ENCODE assay signal across 8 cellular contexts in genomic region chr3:186217820-186218164, GRCh38.
DNase-seq lines count a peak whose midpoint lies in the region; ATAC-seq lines count a peak whose summit lies in the region.

No MANE protein-coding gene starts in this region.

- no peak overlapping the region for H2BK12ac ChIP-seq in mesenchymal stem cell (ENCODE audit: low read length in 2 of 2)

- H2AFZ ChIP-seq in GM23248: no peak overlapping the region
- H2AFZ ChIP-seq in mesenchymal stem cell (ENCODE audit: low read depth, low read length): no peak overlapping the region

- DNase-seq in activated CD4-positive, alpha-beta T cell treated with anti-CD3 and anti-CD28 coated beads for 36 hours: peak; percentile 39
- no peak for DNase-seq in activated CD4-positive, alpha-beta T cell treated with anti-CD3 and anti-CD28 coated beads, Interleukin-2, amount 50 U/mL, for 4 hours
- DNase-seq in NCI-H226: peak; percentile 69
- peak; percentile 77 for DNase-seq in renal cortical epithelial cell (ENCODE audit: low read depth)
- DNase-seq in GM23248: no peak
- no peak for DNase-seq in SKM-1 treated with dmso at 0.1 percent for 144 hours (lab: John Stamatoyannopoulos, UW; ENCODE audit: unreplicated experiment)
- DNase-seq in mesenchymal stem cell: no peak

- no peak overlapping the region for H3K4ac ChIP-seq in mesenchymal stem cell (ENCODE audit: low read depth in 1 of 2, low read length in 2 of 2)

- H3K9me2 ChIP-seq in GM23248 (ENCODE audit: insufficient read depth): no peaks in the 10 kb centered on the region

- no peak overlapping the region for H2BK5ac ChIP-seq in mesenchymal stem cell (ENCODE audit: low read depth, low read length, poor library complexity, severe bottlenecking)

- H3K9me3 ChIP-seq in GM23248 (ENCODE audit: low read depth) (no peaks in the 10 kb centered on the region), mesenchymal stem cell (ENCODE audit: control insufficient read depth, low read length) (no peaks in the 10 kb centered on the region)

- ATAC-seq in activated CD4-positive, alpha-beta T cell treated with anti-CD3 and anti-CD28 coated beads for 36 hours: peak; percentile 88
- ATAC-seq in HG02610 (IDR thresholded peaks at IDR 0.05; ENCODE audit: unreplicated experiment): peak; percentile 94

- H2BK15ac ChIP-seq in mesenchymal stem cell (ENCODE audit: low read depth, poor library complexity, severe bottlenecking): no peak overlapping the region

- peaks cover 14% of the 10 kb centered on the region for H3K4me1 Mint-ChIP-seq in activated CD4-positive, alpha-beta T cell treated with anti-CD3 and anti-CD28 coated beads for 36 hours

- H3K79me2 ChIP-seq in GM23248 (ENCODE audit: insufficient read depth): no peaks in the 10 kb centered on the region

- H3K4me2 ChIP-seq in GM23248 (ENCODE audit: unreplicated experiment) (no peak overlapping the region), mesenchymal stem cell (ENCODE audit: low read length, poor library complexity, severe bottlenecking) (no peak overlapping the region)

- H3K27ac ChIP-seq in GM23248 (no peak overlapping the region), mesenchymal stem cell (ENCODE audit: low read length, poor library complexity, severe bottlenecking) (no peak overlapping the region)

- H3K36me3 ChIP-seq in GM23248 (ENCODE audit: low read depth) (no peaks in the 10 kb centered on the region), mesenchymal stem cell (ENCODE audit: control insufficient read depth in 1 of 2, insufficient read depth in 2 of 2, low read depth in 1 of 2, low read length in 2 of 2) (no peaks in the 10 kb centered on the region)

- no peaks in the 10 kb centered on the region for H4K20me1 ChIP-seq in GM23248 (ENCODE audit: insufficient read depth)

- no peaks in the 10 kb centered on the region for H3K36me3 Mint-ChIP-seq in activated CD4-positive, alpha-beta T cell treated with anti-CD3 and anti-CD28 coated beads for 36 hours (ENCODE audit: low read depth)

- H3K4me3 Mint-ChIP-seq in activated CD4-positive, alpha-beta T cell treated with anti-CD3 and anti-CD28 coated beads for 36 hours: no peak overlapping the region

- no peaks in the 10 kb centered on the region for H3K4me1 ChIP-seq in GM23248 (ENCODE audit: insufficient read depth)
- H3K4me1 ChIP-seq in mesenchymal stem cell (ENCODE audit: control insufficient read depth, insufficient read depth, low read depth, low read length): peaks cover 3% of the 10 kb centered on the region

- H3K9me3 Mint-ChIP-seq in activated CD4-positive, alpha-beta T cell treated with anti-CD3 and anti-CD28 coated beads for 36 hours (ENCODE audit: low read depth): no peaks in the 10 kb centered on the region

- H4K8ac ChIP-seq in mesenchymal stem cell (ENCODE audit: low read length): no peak overlapping the region

- in situ Hi-C loops in GM23248 (cut with MboI): no loop called here

- WGBS in GM23248 (ENCODE audit: low coverage in 1 of 2, low lambda C conversion rate in 2 of 2, missing lambda C conversion rate in 2 of 2), 2 experiments: 80 to 82% methylated on average over 1 of the region's 1 CpG
- no CpG with 5 or more reads among the region's 1 CpG for whole genome bisulfite sequencing in mesenchymal stem cell

- H3F3A ChIP-seq in GM23248 (ENCODE audit: insufficient read depth): no peaks in the 10 kb centered on the region

- H3K9ac ChIP-seq in GM23248 (no peak overlapping the region), mesenchymal stem cell (ENCODE audit: low read length) (no peak overlapping the region)

- H4K91ac ChIP-seq in mesenchymal stem cell (ENCODE audit: low read length): no peak overlapping the region

- no peak overlapping the region for H3K4me3 ChIP-seq in GM23248
- H3K4me3 ChIP-seq in mesenchymal stem cell (ENCODE audit: insufficient read depth in 1 of 2, low read depth in 1 of 2, low read length in 2 of 2): no peak overlapping the region

- H2AK5ac ChIP-seq in mesenchymal stem cell (ENCODE audit: low read length, severe bottlenecking): no peak overlapping the region

- no peak overlapping the region for H3K14ac ChIP-seq in mesenchymal stem cell (ENCODE audit: low read length in 2 of 2)

- POLR2A ChIA-PET in activated CD4-positive, alpha-beta T cell treated with anti-CD3 and anti-CD28 coated beads for 36 hours (lab: Charles Lee): no interaction called here

- CTCF ChIA-PET in activated CD4-positive, alpha-beta T cell treated with anti-CD3 and anti-CD28 coated beads for 36 hours (lab: Charles Lee): interaction anchor here (0.7 to 2.3 kb wide), 4 partner anchors 64 to 399 kb away, joined by 3 to 6 read pairs (median 4); no protein-coding TSS in a partner anchor

- no peak overlapping the region for H3K18ac ChIP-seq in mesenchymal stem cell (ENCODE audit: low read depth in 1 of 2, low read length in 2 of 2)

- no peak overlapping the region for H2BK120ac ChIP-seq in mesenchymal stem cell (ENCODE audit: low read depth, low read length)

- H3K27me3 ChIP-seq in GM23248 (replicated peaks; ENCODE audit: insufficient read depth) (peaks cover 11% of the 10 kb centered on the region), mesenchymal stem cell (ENCODE audit: control insufficient read depth in 1 of 2, insufficient read depth in 1 of 2, low read length in 2 of 2) (peaks cover 5 to 6% of the 10 kb centered on the region in 2 experiments)

- H3K79me1 ChIP-seq in mesenchymal stem cell (replicated peaks; ENCODE audit: low read length, poor library complexity, severe bottlenecking): no peaks in the 10 kb centered on the region

- intact Hi-C loops in activated CD4-positive, alpha-beta T cell treated with anti-CD3 and anti-CD28 coated beads for 36 hours (cut with DNase I, micrococcal nuclease): no loop called here

- H3K23ac ChIP-seq in mesenchymal stem cell (ENCODE audit: low read length in 2 of 2): no peak overlapping the region

- H3K27me3 Mint-ChIP-seq in activated CD4-positive, alpha-beta T cell treated with anti-CD3 and anti-CD28 coated beads for 36 hours: peaks cover 8% of the 10 kb centered on the region

- no peak overlapping the region for H3K27ac Mint-ChIP-seq in activated CD4-positive, alpha-beta T cell treated with anti-CD3 and anti-CD28 coated beads for 36 hours

Comparison
In these comparisons a context has a peak if more than half of its experiments do, and no peak if none do; other contexts are left out.
1. DNase-seq: peak in activated CD4-positive, alpha-beta T cell treated with anti-CD3 and anti-CD28 coated beads for 36 hours (single experiment), NCI-H226 (single experiment) and renal cortical epithelial cell (single experiment); none in activated CD4-positive, alpha-beta T cell treated with anti-CD3 and anti-CD28 coated beads, Interleukin-2, amount 50 U/mL, for 4 hours (0 of 2), GM23248 (single experiment), SKM-1 treated with dmso at 0.1 percent for 144 hours (single experiment) and mesenchymal stem cell (single experiment).